Comparison of ENCODE assay signal across 8 cellular contexts in the genomic region with DNA sequence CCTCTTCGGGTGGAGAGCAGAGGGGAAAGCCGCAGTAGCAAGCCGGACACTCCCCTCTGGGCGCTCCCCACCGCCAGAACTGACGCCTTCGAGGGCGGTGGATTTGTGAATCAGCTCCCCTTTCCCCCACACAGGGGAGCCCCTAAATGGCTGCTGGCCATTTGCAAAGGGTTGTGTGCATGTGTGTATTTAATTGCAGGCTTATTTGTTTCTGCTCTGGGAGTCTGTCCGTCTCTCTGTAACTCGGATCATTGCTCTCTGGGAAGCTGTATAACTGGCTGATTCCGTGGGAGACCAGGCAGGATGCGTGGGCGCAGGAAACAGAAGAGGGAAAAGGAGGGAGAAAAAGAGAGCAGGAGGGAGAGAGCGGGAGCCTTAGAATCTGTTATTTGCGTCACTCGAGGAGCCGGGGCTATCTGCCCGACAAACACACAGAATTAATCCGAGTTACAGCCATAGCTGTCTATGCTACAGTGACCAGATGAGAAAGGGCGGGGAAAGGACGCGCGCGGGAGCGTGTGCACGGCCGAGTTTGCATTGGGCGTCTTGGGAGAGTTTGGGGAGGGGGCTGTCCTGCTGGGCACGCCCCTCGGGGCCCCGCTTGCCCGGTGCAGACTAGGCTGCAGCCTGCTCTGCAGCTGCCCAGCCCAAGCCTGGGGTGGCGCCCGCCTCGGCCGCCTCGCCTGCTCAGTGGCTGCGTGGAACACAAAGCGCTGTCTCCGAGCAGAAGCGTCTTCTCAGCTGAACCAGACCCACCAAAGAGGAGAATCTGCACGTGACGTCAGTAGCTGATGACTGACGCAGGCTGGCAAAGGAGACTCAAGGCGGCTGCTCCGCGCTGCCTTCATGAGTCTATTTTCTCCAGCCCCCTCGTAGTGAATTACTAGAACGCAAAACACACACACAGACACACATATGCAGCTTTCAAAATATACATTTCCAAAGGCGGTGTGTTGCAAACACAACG.
DNase-seq lines count a peak whose midpoint lies in the region; ATAC-seq and TF ChIP-seq lines count a peak whose summit lies in the region.

No MANE protein-coding gene starts in this region.

- no peak overlapping the region for H3K4me3 ChIP-seq in CD8-positive, alpha-beta T cell (ENCODE audit: low read depth, low read length)
- H3K4me3 ChIP-seq in astrocyte of the cerebellum (ENCODE audit: low read depth, low read length): peak overlapping the region; percentile 19
- peak overlapping the region; percentile 19 to 43 (median 27) for H3K4me3 ChIP-seq in stomach

- no peak for TF ChIP-seq CTCF in CD8-positive, alpha-beta T cell (IDR thresholded peaks at IDR 0.05)
- no peak for TF ChIP-seq CTCF in astrocyte of the cerebellum (IDR thresholded peaks at IDR 0.05; ENCODE audit: low read depth, low read length, missing control alignments)
- no peak for TF ChIP-seq CTCF in stomach (IDR thresholded peaks at IDR 0.05)

- no peaks in the 10 kb centered on the region for H3K36me3 ChIP-seq in CD8-positive, alpha-beta T cell (ENCODE audit: insufficient read depth, low read length)
- H3K36me3 ChIP-seq in stomach: no peaks in the 10 kb centered on the region

- H3K27me3 ChIP-seq in CD8-positive, alpha-beta T cell (ENCODE audit: insufficient read depth, low read length): peaks cover 22% of the 10 kb centered on the region
- H3K27me3 ChIP-seq in stomach: peaks cover 7 to 100% (median 76%) of the 10 kb centered on the region in 3 donors

- H3K4me1 ChIP-seq in CD8-positive, alpha-beta T cell (ENCODE audit: insufficient read depth, low read length): peaks cover 5% of the 10 kb centered on the region
- H3K4me1 ChIP-seq in stomach: peaks cover 39 to 57% (median 49%) of the 10 kb centered on the region in 4 donors

- no peak for TF ChIP-seq POLR2A in stomach (IDR thresholded peaks at IDR 0.05)

- intact Hi-C loops in CD8-positive, alpha-beta T cell (cut with DNase I, micrococcal nuclease): no loop called here
- intact Hi-C loops in stomach (cut with DNase I; ENCODE audit: low total_unique reads): no loop called here
- intact Hi-C loops in left colon (cut with DNase I, micrococcal nuclease): no loop called here

- TF ChIP-seq EP300 in Ishikawa (IDR thresholded peaks at IDR 0.05; ENCODE audit: borderline replicate concordance): no peak
- TF ChIP-seq EP300 in stomach (IDR thresholded peaks at IDR 0.05): no peak

- POLR2A ChIA-PET in CD8-positive, alpha-beta T cell (lab: Charles Lee): no interaction called here

- no peaks in the 10 kb centered on the region for H3K9me3 Mint-ChIP-seq in CD8-positive, alpha-beta T cell

- no peaks in the 10 kb centered on the region for H3K36me3 Mint-ChIP-seq in CD8-positive, alpha-beta T cell

- peaks cover 77% of the 10 kb centered on the region for H3K27me3 Mint-ChIP-seq in CD8-positive, alpha-beta T cell (ENCODE audit: low read depth)

- H3K27ac ChIP-seq in CD8-positive, alpha-beta T cell (ENCODE audit: low read depth, low read length): no peak overlapping the region
- no peak overlapping the region for H3K27ac ChIP-seq in stomach

- peaks cover 32% of the 10 kb centered on the region for H3K4me1 Mint-ChIP-seq in CD8-positive, alpha-beta T cell (ENCODE audit: low read depth)

- no peaks in the 10 kb centered on the region for H3K9me3 ChIP-seq in CD8-positive, alpha-beta T cell (ENCODE audit: low read length)
- H3K9me3 ChIP-seq in stomach: no peaks in the 10 kb centered on the region

- ATAC-seq in CD8-positive, alpha-beta T cell: peak; percentile 40
- ATAC-seq in left colon (no peak), HG02571 (IDR thresholded peaks at IDR 0.05; ENCODE audit: unreplicated experiment) (no peak)

- in situ Hi-C loops in astrocyte of the cerebellum (cut with HindIII; ENCODE audit: low sequenced_read_pairs): loop anchor here (5.0 kb wide), 1 partner anchor 47 kb away; no protein-coding TSS in a partner anchor

- DNase-seq in CD8-positive, alpha-beta T cell: no peak
- DNase-seq in astrocyte of the cerebellum (ENCODE audit: low read depth) (no peak), islet precursor cell (peak; percentile 88), stomach (no peak), left colon (no peak), RPMI8226 (no peak)

- CTCF ChIA-PET in CD8-positive, alpha-beta T cell (lab: Charles Lee): interaction anchor here (1.4 kb wide), 1 partner anchor 8 kb away, joined by 4 read pairs; no protein-coding TSS in a partner anchor

- H3K27ac Mint-ChIP-seq in CD8-positive, alpha-beta T cell: no peak overlapping the region

- WGBS in stomach, 5 donors: 1 to 3% (median 2%) methylated on average over 37 to 51 of the region's 51 CpGs

- TF ChIP-seq RAD21 in Ishikawa (IDR thresholded peaks at IDR 0.05; ENCODE audit: low read depth): no peak

- H3K4me3 Mint-ChIP-seq in CD8-positive, alpha-beta T cell: no peak overlapping the region

TF ChIP-seq in Ishikawa, 13 proteins besides CTCF, POLR2A, EP300 and RAD21:
- TF ChIP-seq, protein P1, sequence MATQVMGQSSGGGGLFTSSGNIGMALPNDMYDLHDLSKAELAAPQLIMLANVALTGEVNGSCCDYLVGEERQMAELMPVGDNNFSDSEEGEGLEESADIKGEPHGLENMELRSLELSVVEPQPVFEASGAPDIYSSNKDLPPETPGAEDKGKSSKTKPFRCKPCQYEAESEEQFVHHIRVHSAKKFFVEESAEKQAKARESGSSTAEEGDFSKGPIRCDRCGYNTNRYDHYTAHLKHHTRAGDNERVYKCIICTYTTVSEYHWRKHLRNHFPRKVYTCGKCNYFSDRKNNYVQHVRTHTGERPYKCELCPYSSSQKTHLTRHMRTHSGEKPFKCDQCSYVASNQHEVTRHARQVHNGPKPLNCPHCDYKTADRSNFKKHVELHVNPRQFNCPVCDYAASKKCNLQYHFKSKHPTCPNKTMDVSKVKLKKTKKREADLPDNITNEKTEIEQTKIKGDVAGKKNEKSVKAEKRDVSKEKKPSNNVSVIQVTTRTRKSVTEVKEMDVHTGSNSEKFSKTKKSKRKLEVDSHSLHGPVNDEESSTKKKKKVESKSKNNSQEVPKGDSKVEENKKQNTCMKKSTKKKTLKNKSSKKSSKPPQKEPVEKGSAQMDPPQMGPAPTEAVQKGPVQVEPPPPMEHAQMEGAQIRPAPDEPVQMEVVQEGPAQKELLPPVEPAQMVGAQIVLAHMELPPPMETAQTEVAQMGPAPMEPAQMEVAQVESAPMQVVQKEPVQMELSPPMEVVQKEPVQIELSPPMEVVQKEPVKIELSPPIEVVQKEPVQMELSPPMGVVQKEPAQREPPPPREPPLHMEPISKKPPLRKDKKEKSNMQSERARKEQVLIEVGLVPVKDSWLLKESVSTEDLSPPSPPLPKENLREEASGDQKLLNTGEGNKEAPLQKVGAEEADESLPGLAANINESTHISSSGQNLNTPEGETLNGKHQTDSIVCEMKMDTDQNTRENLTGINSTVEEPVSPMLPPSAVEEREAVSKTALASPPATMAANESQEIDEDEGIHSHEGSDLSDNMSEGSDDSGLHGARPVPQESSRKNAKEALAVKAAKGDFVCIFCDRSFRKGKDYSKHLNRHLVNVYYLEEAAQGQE (IDR thresholded peaks at IDR 0.05; ENCODE audit: low read depth): no peak
- TF ChIP-seq, protein P2, sequence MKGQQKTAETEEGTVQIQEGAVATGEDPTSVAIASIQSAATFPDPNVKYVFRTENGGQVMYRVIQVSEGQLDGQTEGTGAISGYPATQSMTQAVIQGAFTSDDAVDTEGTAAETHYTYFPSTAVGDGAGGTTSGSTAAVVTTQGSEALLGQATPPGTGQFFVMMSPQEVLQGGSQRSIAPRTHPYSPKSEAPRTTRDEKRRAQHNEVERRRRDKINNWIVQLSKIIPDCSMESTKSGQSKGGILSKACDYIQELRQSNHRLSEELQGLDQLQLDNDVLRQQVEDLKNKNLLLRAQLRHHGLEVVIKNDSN (IDR thresholded peaks at IDR 0.05): no peak
- TF ChIP-seq EGR1 (IDR thresholded peaks at IDR 0.05): 0 out of 2 replicates have a peak, but pooled peaks have one; percentile 4
TF ChIP-seq in Ishikawa: peak in this region for 1.
